In the genomic region with DNA sequence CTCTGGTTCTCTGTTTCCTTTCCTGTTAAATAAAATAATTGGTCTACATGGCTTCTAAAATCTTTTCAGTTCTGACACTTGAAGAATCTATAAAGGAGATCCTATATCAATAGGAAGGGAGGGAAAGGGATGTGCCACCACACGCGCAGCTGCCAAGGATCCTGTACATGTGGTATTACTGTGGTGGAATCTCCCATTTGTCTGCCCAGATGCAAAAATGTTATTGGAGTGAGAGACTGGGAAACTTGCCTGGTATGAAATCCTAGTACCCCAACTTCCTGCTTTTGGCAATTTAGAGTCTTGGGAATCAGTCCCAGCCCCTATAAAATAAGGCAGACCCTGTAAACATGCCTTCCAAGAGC, we compare ENCODE assay signal across 11 cellular contexts.
DNase-seq lines count a peak whose midpoint lies in the region; ATAC-seq and TF ChIP-seq lines count a peak whose summit lies in the region.
"Had no signal": no experiment of that assay in that cellular context is flagged by ENCODE, and none has a peak within 500 bp of the region (broad histone marks: within the 10 kb centered on the region; RNA-seq: fewer than 3 reads in every experiment).

No MANE protein-coding gene starts in this region.

- H3K4me3 Mint-ChIP-seq in WTC11, result no peak overlapping the region

- peaks cover 17% of the 10 kb centered on the region for H3K4me1 Mint-ChIP-seq in WTC11

- in situ Hi-C loops in G401 (cut with HindIII; ENCODE audit: low sequenced_read_pairs), result no loop called here

- H3K27me3 ChIP-seq in AG04450 (ENCODE audit: control insufficient read depth, insufficient read depth, low read length), result no peaks in the 10 kb centered on the region
- H3K27me3 ChIP-seq in neutrophil, result no peaks in the 10 kb centered on the region
- H3K27me3 ChIP-seq: BLaER1 had no signal

- no peaks in the 10 kb centered on the region for H3K36me3 Mint-ChIP-seq in WTC11

- H3K27ac ChIP-seq in AG04450 (ENCODE audit: low read depth, low read length) (peak overlapping the region; percentile 33), coronary artery (peak overlapping the region; percentile 68 to 93), neutrophil (peak overlapping the region; percentile 75)

- no peak for TF ChIP-seq CTCF in AG04450 (IDR thresholded peaks at IDR 0.05; ENCODE audit: low read depth, low read length)
- TF ChIP-seq CTCF in coronary artery (IDR thresholded peaks at IDR 0.05), result no peak
- TF ChIP-seq CTCF in neutrophil (IDR thresholded peaks at IDR 0.05), result no peak
- no peak for TF ChIP-seq CTCF in WTC11 (IDR thresholded peaks at IDR 0.05)

- no peak overlapping the region for H3K27ac Mint-ChIP-seq in WTC11

- H3K9me3 ChIP-seq in AG04450 (ENCODE audit: control insufficient read depth, insufficient read depth, low read length), result no peaks in the 10 kb centered on the region
- no peaks in the 10 kb centered on the region for H3K9me3 ChIP-seq in neutrophil
- H3K9me3 ChIP-seq: BLaER1 had no signal

- POLR2A ChIA-PET in AG04450 (lab: Yijun Ruan, JAX), result interaction anchor here (0.7 to 1.6 kb wide), 2 partner anchors 23 to 87 kb away, joined by 3 to 11 read pairs; no protein-coding TSS in a partner anchor
- POLR2A ChIA-PET in WTC11 (lab: Charles Lee), result interaction anchor here (0.9 kb wide), 1 partner anchor 82 kb away, joined by 3 read pairs; a partner anchor contains a TSS

- no peaks in the 10 kb centered on the region for H3K36me3 ChIP-seq in neutrophil
- H3K36me3 ChIP-seq: BLaER1 had no signal

- peaks cover 24 to 25% of the 10 kb centered on the region in 2 experiments for H3K4me1 ChIP-seq in neutrophil (ENCODE audit: control insufficient read depth in 1 of 2, insufficient read depth in 1 of 2, low read depth in 1 of 2, low read length in 1 of 2)

- H3K4me3 ChIP-seq in AG04450 (ENCODE audit: low read depth, low read length), result no peak overlapping the region
- H3K4me3 ChIP-seq in coronary artery, result peak overlapping the region; percentile 27
- no peak overlapping the region for H3K4me3 ChIP-seq in neutrophil (ENCODE audit: low read depth in 1 of 2, low read length in 1 of 2)
- H3K4me3 ChIP-seq: BLaER1 had no signal

- H3K27me3 Mint-ChIP-seq in WTC11 (ENCODE audit: low read depth), result peaks cover 3% of the 10 kb centered on the region

- ATAC-seq in WTC11, result no peak

- DNase-seq in AG04450 (ENCODE audit: low read depth, low spot score) (no peak), LHCN-M2 (ENCODE audit: low read depth) (peak; percentile 75), coronary artery (ENCODE audit: low spot score) (no peak), WTC11 (ENCODE audit: low spot score) (no peak), Ammon's horn (ENCODE audit: low spot score) (no peak), G401 (ENCODE audit: low spot score) (no peak), NCI-H526 (lab: John Stamatoyannopoulos, UW) (no peak)
- DNase-seq: activated T-cell treated with anti-CD3 and anti-CD28 coated beads, Interleukin-2, amount 50 U/mL, for 1 hour; cerebellar nuclear complex had no signal

- CTCF ChIA-PET in AG04450 (lab: Charles Lee), result interaction anchor here (2.0 to 2.1 kb wide), 2 partner anchors 11 to 43 kb away, joined by 6 read pairs; no protein-coding TSS in a partner anchor
- CTCF ChIA-PET in WTC11 (lab: Charles Lee), result no interaction called here

- H3K9me3 Mint-ChIP-seq in WTC11, result no peaks in the 10 kb centered on the region

TF ChIP-seq in WTC11, 78 proteins besides CTCF, POLR2A, EP300 and RAD21:
- TF ChIP-seq RORB (CRISPR knock-in tag; IDR thresholded peaks at IDR 0.05) (no peak), ATF1 (CRISPR knock-in tag; IDR thresholded peaks at IDR 0.05) (no peak), MXD4 (CRISPR knock-in tag; IDR thresholded peaks at IDR 0.05; ENCODE audit: borderline replicate concordance) (no peak), EMX1 (CRISPR knock-in tag; IDR thresholded peaks at IDR 0.05) (no peak), FOXJ3 (CRISPR knock-in tag; IDR thresholded peaks at IDR 0.05; ENCODE audit: borderline replicate concordance) (no peak), TEAD1 (CRISPR knock-in tag; IDR thresholded peaks at IDR 0.05) (no peak), RELA (CRISPR knock-in tag; IDR thresholded peaks at IDR 0.05; ENCODE audit: borderline replicate concordance) (no peak), ZNF121 (CRISPR knock-in tag; IDR thresholded peaks at IDR 0.05) (no peak), IRF2 (CRISPR knock-in tag; IDR thresholded peaks at IDR 0.05; ENCODE audit: borderline replicate concordance, low read depth) (no peak)
- TF ChIP-seq, protein P1, sequence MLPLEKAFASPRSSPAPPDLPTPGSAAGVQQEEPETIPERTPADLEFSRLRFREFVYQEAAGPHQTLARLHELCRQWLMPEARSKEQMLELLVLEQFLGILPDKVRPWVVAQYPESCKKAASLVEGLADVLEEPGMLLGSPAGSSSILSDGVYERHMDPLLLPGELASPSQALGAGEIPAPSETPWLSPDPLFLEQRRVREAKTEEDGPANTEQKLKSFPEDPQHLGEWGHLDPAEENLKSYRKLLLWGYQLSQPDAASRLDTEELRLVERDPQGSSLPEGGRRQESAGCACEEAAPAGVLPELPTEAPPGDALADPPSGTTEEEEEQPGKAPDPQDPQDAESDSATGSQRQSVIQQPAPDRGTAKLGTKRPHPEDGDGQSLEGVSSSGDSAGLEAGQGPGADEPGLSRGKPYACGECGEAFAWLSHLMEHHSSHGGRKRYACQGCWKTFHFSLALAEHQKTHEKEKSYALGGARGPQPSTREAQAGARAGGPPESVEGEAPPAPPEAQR (CRISPR knock-in tag; IDR thresholded peaks at IDR 0.05), result no peak
- TF ChIP-seq, protein P2, sequence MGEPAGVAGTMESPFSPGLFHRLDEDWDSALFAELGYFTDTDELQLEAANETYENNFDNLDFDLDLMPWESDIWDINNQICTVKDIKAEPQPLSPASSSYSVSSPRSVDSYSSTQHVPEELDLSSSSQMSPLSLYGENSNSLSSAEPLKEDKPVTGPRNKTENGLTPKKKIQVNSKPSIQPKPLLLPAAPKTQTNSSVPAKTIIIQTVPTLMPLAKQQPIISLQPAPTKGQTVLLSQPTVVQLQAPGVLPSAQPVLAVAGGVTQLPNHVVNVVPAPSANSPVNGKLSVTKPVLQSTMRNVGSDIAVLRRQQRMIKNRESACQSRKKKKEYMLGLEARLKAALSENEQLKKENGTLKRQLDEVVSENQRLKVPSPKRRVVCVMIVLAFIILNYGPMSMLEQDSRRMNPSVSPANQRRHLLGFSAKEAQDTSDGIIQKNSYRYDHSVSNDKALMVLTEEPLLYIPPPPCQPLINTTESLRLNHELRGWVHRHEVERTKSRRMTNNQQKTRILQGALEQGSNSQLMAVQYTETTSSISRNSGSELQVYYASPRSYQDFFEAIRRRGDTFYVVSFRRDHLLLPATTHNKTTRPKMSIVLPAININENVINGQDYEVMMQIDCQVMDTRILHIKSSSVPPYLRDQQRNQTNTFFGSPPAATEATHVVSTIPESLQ (CRISPR knock-in tag; IDR thresholded peaks at IDR 0.05), result no peak
TF ChIP-seq in WTC11: peak in this region for 0.
